26 cellular contexts compared by ENCODE assay signal in the genomic region with DNA sequence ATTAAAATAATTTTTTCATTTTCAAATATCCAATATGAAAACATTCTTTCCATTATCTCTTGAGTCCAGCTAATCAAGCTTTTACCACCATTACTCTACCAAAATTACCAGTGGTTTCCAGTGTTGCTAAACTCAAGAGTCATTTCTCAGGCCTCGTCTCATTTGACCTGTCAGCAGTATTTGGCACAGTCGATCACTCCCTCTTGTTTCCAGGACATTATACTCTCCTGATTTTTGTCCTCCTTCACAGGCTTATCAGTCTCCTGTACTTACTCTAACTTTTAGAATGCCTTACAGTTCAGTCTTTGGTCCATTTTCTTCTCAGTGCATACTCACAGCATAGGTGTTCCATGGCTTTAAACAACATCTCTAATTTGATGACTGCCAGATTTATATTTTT.
"Had no signal": no experiment of that assay in that cellular context is flagged by ENCODE, and none has a peak within 500 bp of the region (broad histone marks: within the 10 kb centered on the region; RNA-seq: fewer than 3 reads in every experiment).

No MANE protein-coding gene starts in this region.

- H3K4me3 ChIP-seq: colonic mucosa, esophagus muscularis mucosa, lower lobe of right lung, ovary, sigmoid colon, spleen, testis, tibial artery had no signal

- ATAC-seq: foreskin keratinocyte; left lobe of liver; lower lobe of right lung; naive thymus-derived CD8-positive, alpha-beta T cell; stimulated activated memory B cell treated with anti-CD40 and anti-IgM and Interleukin-4, amounts not matched to agents 10 μg/mL and 1 μg/mL and 100 μg/mL, for 72 hours; stimulated activated naive CD8-positive, alpha-beta T cell treated with anti-CD3 and anti-CD28 coated beads, Interleukin-15, Interleukin-2, amounts not matched to agents 100 U/mL and 50 U/mL, for 24 hours had no signal

- H3K4me1 Mint-ChIP-seq: nephron progenitor cell had no signal

- FAIRE-seq: endothelial cell of umbilical vein, keratinocyte had no signal

- H3K27ac Mint-ChIP-seq: dendritic cell treated with granulocyte-macrophage colony-stimulating factor and Interleukin-4, amounts not matched to agents 40 ng/mL and 50 ng/mL, for 4 days; nephron progenitor cell; stimulated activated memory B cell treated with anti-CD40 and anti-IgM and Interleukin-4, amounts not matched to agents 10 μg/mL and 1 μg/mL and 100 μg/mL, for 72 hours; type B pancreatic cell had no signal

- H3K36me3 ChIP-seq: ovary had no signal

- H3K27me3 Mint-ChIP-seq: central memory CD8-positive, alpha-beta T cell; dendritic cell treated with granulocyte-macrophage colony-stimulating factor and Interleukin-4, amounts not matched to agents 40 ng/mL and 50 ng/mL, for 4 days; naive thymus-derived CD8-positive, alpha-beta T cell; stimulated activated memory B cell treated with anti-CD40 and anti-IgM and Interleukin-4, amounts not matched to agents 10 μg/mL and 1 μg/mL and 100 μg/mL, for 72 hours; type B pancreatic cell had no signal

- H3K27ac ChIP-seq: colonic mucosa, esophagus muscularis mucosa, foreskin keratinocyte, lower lobe of right lung, ovary, sigmoid colon, spleen, testis, tibial artery had no signal

- H3K4me3 Mint-ChIP-seq: central memory CD8-positive, alpha-beta T cell; dendritic cell treated with granulocyte-macrophage colony-stimulating factor and Interleukin-4, amounts not matched to agents 40 ng/mL and 50 ng/mL, for 4 days; naive thymus-derived CD8-positive, alpha-beta T cell; nephron progenitor cell; stimulated activated memory B cell treated with anti-CD40 and anti-IgM and Interleukin-4, amounts not matched to agents 10 μg/mL and 1 μg/mL and 100 μg/mL, for 72 hours; type B pancreatic cell had no signal

- H3K4me1 ChIP-seq: colonic mucosa, foreskin keratinocyte, testis had no signal

- H3K9me3 ChIP-seq: colonic mucosa, esophagus muscularis mucosa, lower lobe of right lung, ovary, sigmoid colon, spleen, testis, tibial artery had no signal

- H3K27me3 ChIP-seq: colonic mucosa, esophagus muscularis mucosa, foreskin keratinocyte, ovary, sigmoid colon, spleen, testis, tibial artery had no signal

- H3K9me3 Mint-ChIP-seq: central memory CD8-positive, alpha-beta T cell; dendritic cell treated with granulocyte-macrophage colony-stimulating factor and Interleukin-4, amounts not matched to agents 40 ng/mL and 50 ng/mL, for 4 days; naive thymus-derived CD8-positive, alpha-beta T cell; nephron progenitor cell; stimulated activated memory B cell treated with anti-CD40 and anti-IgM and Interleukin-4, amounts not matched to agents 10 μg/mL and 1 μg/mL and 100 μg/mL, for 72 hours; type B pancreatic cell had no signal

- DNase-seq: colonic mucosa; effector CD8-positive, alpha-beta T cell; foreskin keratinocyte; glutamatergic neuron; lower lobe of right lung; naive thymus-derived CD8-positive, alpha-beta T cell; nephron progenitor cell; occipital lobe; ovary; posterior cingulate gyrus; retina; sigmoid colon; spleen; stimulated activated CD4-positive, alpha-beta T cell treated with anti-CD3 and anti-CD28 coated beads, Interleukin-4, amount 100 ng/mL, for 4 hours; stimulated activated naive CD8-positive, alpha-beta T cell treated with anti-CD3 and anti-CD28 coated beads, Interleukin-15, Interleukin-2, amounts not matched to agents 100 U/mL and 50 U/mL, for 24 hours; substantia nigra; testis; tibial artery had no signal
